Comparison of ENCODE assay signal across 8 cellular contexts in the genomic region with DNA sequence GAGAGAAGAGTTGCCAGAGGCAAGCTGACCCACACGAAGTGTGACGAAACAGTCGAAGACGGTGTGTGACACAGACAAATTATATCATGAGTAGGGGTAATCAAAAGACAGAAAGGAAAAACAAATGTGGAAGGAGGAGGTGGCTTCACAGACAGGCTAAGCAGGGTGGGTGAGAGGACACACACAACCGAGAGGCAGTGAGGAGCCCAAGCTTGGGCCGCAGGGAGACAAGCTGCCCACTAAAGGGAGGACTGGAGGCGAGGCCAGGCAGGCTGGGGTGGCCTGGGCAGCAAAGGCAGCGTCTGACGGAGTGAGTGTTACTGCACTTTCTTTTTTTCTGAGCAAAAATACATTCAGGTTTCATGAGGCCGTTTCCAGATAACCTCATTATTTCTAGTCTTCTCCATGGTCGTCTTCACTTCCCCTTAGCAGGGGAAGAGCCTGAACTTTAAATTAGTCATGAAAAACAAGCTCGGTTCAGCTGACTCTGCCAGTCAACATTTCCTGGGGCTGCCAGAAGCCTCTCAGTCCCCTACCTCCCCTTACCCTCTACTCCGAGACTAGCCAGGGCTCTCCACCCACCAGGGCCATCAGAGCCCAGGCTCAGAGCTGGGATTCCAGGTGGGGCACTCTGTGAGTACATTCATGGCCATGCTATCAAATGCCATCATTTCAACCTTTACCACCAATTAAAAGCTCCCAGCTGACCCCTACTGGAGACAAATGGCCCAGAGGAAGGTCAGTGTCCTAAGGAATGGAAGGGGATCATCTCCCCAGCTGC. TPM values are rescaled to one million over a fixed set of nuclear protein-coding genes. Genes with fewer than 3 reads are reported as not detected.
DNase-seq lines count a peak whose midpoint lies in the region; ATAC-seq lines count a peak whose summit lies in the region.

No MANE protein-coding gene starts in this region.

- peak; percentile 63 for ATAC-seq in GM19463 (IDR thresholded peaks at IDR 0.05; ENCODE audit: unreplicated experiment)
- ATAC-seq in activated CD4-positive, CD25-positive, alpha-beta regulatory T cell treated with anti-CD3 and anti-CD28 coated beads, Interleukin-2, amount 50 U/mL, for 24 hours, result no peak
- ATAC-seq in HG02840 (IDR thresholded peaks at IDR 0.05; ENCODE audit: low FRiP score, unreplicated experiment), result no peak

- peak; percentile 46 for DNase-seq in NOMO-1 treated with dmso at 0.1 percent for 144 hours (lab: John Stamatoyannopoulos, UW; ENCODE audit: unreplicated experiment)
- DNase-seq in globus pallidus (ENCODE audit: low spot score), result peak; percentile 35
- DNase-seq in substantia nigra (lab: John Stamatoyannopoulos, UW), result peak in 1 of 49 donors; percentile 24
- DNase-seq in activated T-helper 1 cell treated with anti-CD3 and anti-CD28 coated beads, Interleukin-12 subunit alpha, Interleukin-12 subunit beta, Interleukin-2, Interleukin-4 antibody, amounts not matched to agents 30 ng/mL and 10 ng/mL and 1 ng/mL, durations not matched to agents 14 hours and 24 hours and 36 hours (ENCODE audit: low spot score), result no peak
- no peak for DNase-seq in NAMALWA (ENCODE audit: low spot score)

- intact Hi-C loops in activated T-helper 1 cell treated with anti-CD3 and anti-CD28 coated beads, Interleukin-12 subunit alpha, Interleukin-12 subunit beta, Interleukin-2, Interleukin-4 antibody, amounts not matched to agents 30 ng/mL and 10 ng/mL and 1 ng/mL, durations not matched to agents 14 hours and 24 hours and 36 hours (cut with micrococcal nuclease), result no loop called here

- H3K4me3 Mint-ChIP-seq in activated T-helper 1 cell treated with anti-CD3 and anti-CD28 coated beads, Interleukin-12 subunit alpha, Interleukin-12 subunit beta, Interleukin-2, Interleukin-4 antibody, amounts not matched to agents 30 ng/mL and 10 ng/mL and 1 ng/mL, durations not matched to agents 14 hours and 24 hours and 36 hours, result no peak overlapping the region

- H3K9me3 Mint-ChIP-seq in activated T-helper 1 cell treated with anti-CD3 and anti-CD28 coated beads, Interleukin-12 subunit alpha, Interleukin-12 subunit beta, Interleukin-2, Interleukin-4 antibody, amounts not matched to agents 30 ng/mL and 10 ng/mL and 1 ng/mL, durations not matched to agents 14 hours and 24 hours and 36 hours, result no peaks in the 10 kb centered on the region

- no peak overlapping the region for H3K27ac Mint-ChIP-seq in activated T-helper 1 cell treated with anti-CD3 and anti-CD28 coated beads, Interleukin-12 subunit alpha, Interleukin-12 subunit beta, Interleukin-2, Interleukin-4 antibody, amounts not matched to agents 30 ng/mL and 10 ng/mL and 1 ng/mL, durations not matched to agents 14 hours and 24 hours and 36 hours

- peaks cover 4% of the 10 kb centered on the region for H3K36me3 Mint-ChIP-seq in activated T-helper 1 cell treated with anti-CD3 and anti-CD28 coated beads, Interleukin-12 subunit alpha, Interleukin-12 subunit beta, Interleukin-2, Interleukin-4 antibody, amounts not matched to agents 30 ng/mL and 10 ng/mL and 1 ng/mL, durations not matched to agents 14 hours and 24 hours and 36 hours (ENCODE audit: low read depth)

- H3K27me3 Mint-ChIP-seq in activated T-helper 1 cell treated with anti-CD3 and anti-CD28 coated beads, Interleukin-12 subunit alpha, Interleukin-12 subunit beta, Interleukin-2, Interleukin-4 antibody, amounts not matched to agents 30 ng/mL and 10 ng/mL and 1 ng/mL, durations not matched to agents 14 hours and 24 hours and 36 hours (ENCODE audit: insufficient read depth), result no peaks in the 10 kb centered on the region

- peak overlapping the region; percentile 24 for H3K27ac ChIP-seq in substantia nigra (ENCODE audit: low read depth, low read length, poor library complexity, severe bottlenecking)

- peaks cover 8% of the 10 kb centered on the region for H3K4me1 Mint-ChIP-seq in activated T-helper 1 cell treated with anti-CD3 and anti-CD28 coated beads, Interleukin-12 subunit alpha, Interleukin-12 subunit beta, Interleukin-2, Interleukin-4 antibody, amounts not matched to agents 30 ng/mL and 10 ng/mL and 1 ng/mL, durations not matched to agents 14 hours and 24 hours and 36 hours (ENCODE audit: low read depth)

RNA-seq across cellular contexts. Expression of gene ZFP36L2, which starts 13.8 kb away (rescaled TPM):
- total RNA-seq in activated T-helper 1 cell treated with anti-CD3 and anti-CD28 coated beads, Interleukin-12 subunit alpha, Interleukin-12 subunit beta, Interleukin-2, Interleukin-4 antibody, amounts not matched to agents 30 ng/mL and 10 ng/mL and 1 ng/mL, durations not matched to agents 14 hours and 24 hours and 36 hours, result 92.3 TPM in 2 replicates

Comparison
In these comparisons a context has a peak if more than half of its experiments do, and no peak if none do; other contexts are left out.
1. DNase-seq: peak in NOMO-1 treated with dmso at 0.1 percent for 144 hours (single experiment) and globus pallidus (single experiment); none in activated T-helper 1 cell treated with anti-CD3 and anti-CD28 coated beads, Interleukin-12 subunit alpha, Interleukin-12 subunit beta, Interleukin-2, Interleukin-4 antibody, amounts not matched to agents 30 ng/mL and 10 ng/mL and 1 ng/mL, durations not matched to agents 14 hours and 24 hours and 36 hours (single experiment) and NAMALWA (single experiment).